16 cellular contexts compared by ENCODE assay signal in genomic region chr4:176380352-176381157, GRCh38.
A peak's percentile ranks its signal among the peaks of the same experiment; 100 is the strongest.
DNase-seq lines count a peak whose midpoint lies in the region; ATAC-seq, FAIRE-seq and TF ChIP-seq lines count a peak whose summit lies in the region.
"Had no signal": no experiment of that assay in that cellular context is flagged by ENCODE, and none has a peak within 500 bp of the region (broad histone marks: within the 10 kb centered on the region; RNA-seq: fewer than 3 reads in every experiment).

No MANE protein-coding gene starts in this region.

- no peak overlapping the region for H3K14ac ChIP-seq in neuronal stem cell (ENCODE audit: low read length)

- H3K4me1 ChIP-seq in astrocyte (ENCODE audit: insufficient read depth, low read length) = peaks cover 9% of the 10 kb centered on the region
- H3K4me1 ChIP-seq in neuronal stem cell (ENCODE audit: control insufficient read depth in 2 of 2, insufficient read depth in 1 of 2, low read depth in 1 of 2, low read length in 2 of 2) = no peaks in the 10 kb centered on the region
- no peaks in the 10 kb centered on the region for H3K4me1 ChIP-seq in SJCRH30
- H3K4me1 ChIP-seq: Peyer's patch had no signal

- H3K27me3 ChIP-seq in astrocyte (ENCODE audit: insufficient read depth, low read length) (no peaks in the 10 kb centered on the region), neuronal stem cell (ENCODE audit: control insufficient read depth in 3 of 3, insufficient read depth in 3 of 3, low read depth in 1 of 3, low read length in 3 of 3) (no peaks in the 10 kb centered on the region), SJCRH30 (no peaks in the 10 kb centered on the region)
- H3K27me3 ChIP-seq: Peyer's patch had no signal

- H3K4me3 Mint-ChIP-seq in astrocyte (ENCODE audit: unreplicated experiment) = no peak overlapping the region
- H3K4me3 Mint-ChIP-seq: CD4-positive, alpha-beta T cell; memory B cell had no signal

- no peak overlapping the region for H2BK15ac ChIP-seq in neuronal stem cell (ENCODE audit: low read length)

- no peak for TF ChIP-seq CTCF in astrocyte (IDR thresholded peaks at IDR 0.05; ENCODE audit: insufficient read depth, low read depth, low read length)

- FAIRE-seq in astrocyte (lab: Jason Lieb, UNC) = no peak

- no peaks in the 10 kb centered on the region for H3K36me3 ChIP-seq in astrocyte (ENCODE audit: insufficient read depth, low read length)
- no peaks in the 10 kb centered on the region for H3K36me3 ChIP-seq in neuronal stem cell (replicated peaks in 1 of 2; ENCODE audit: control insufficient read depth in 2 of 2, insufficient read depth in 2 of 2, low read length in 2 of 2)
- H3K36me3 ChIP-seq in SJCRH30 = no peaks in the 10 kb centered on the region
- H3K36me3 ChIP-seq: Peyer's patch had no signal

- peak overlapping the region; percentile 6 for H2AK5ac ChIP-seq in neuronal stem cell (ENCODE audit: low read depth, low read length)

- no peak overlapping the region for H3K18ac ChIP-seq in neuronal stem cell (ENCODE audit: low read length)

- H2BK120ac ChIP-seq in neuronal stem cell (ENCODE audit: low read depth, low read length) = no peak overlapping the region

- intact Hi-C loops in head of caudate nucleus (cut with DNase I) = no loop called here

- H3K9ac ChIP-seq in astrocyte (ENCODE audit: low read length) = no peak overlapping the region
- no peak overlapping the region for H3K9ac ChIP-seq in neuronal stem cell (ENCODE audit: low read depth, low read length, poor library complexity)

- no peak overlapping the region for H4K91ac ChIP-seq in neuronal stem cell (ENCODE audit: low read depth, low read length, poor library complexity)

- H3K27ac Mint-ChIP-seq in astrocyte (ENCODE audit: unreplicated experiment) = no peak overlapping the region
- H3K27ac Mint-ChIP-seq: CD4-positive, alpha-beta T cell; memory B cell had no signal

- H3K4me3 ChIP-seq in astrocyte (ENCODE audit: insufficient read depth, low read depth, low read length) (no peak overlapping the region), neuronal stem cell (ENCODE audit: low read length in 2 of 2) (no peak overlapping the region), SJCRH30 (no peak overlapping the region)
- H3K4me3 ChIP-seq: Peyer's patch, skin epidermis had no signal

- DNase-seq in HuH-7 (ENCODE audit: low spot score) (peak; percentile 2), astrocyte (ENCODE audit: low read depth) (no peak), neuronal stem cell (ENCODE audit: low spot score) (no peak), head of caudate nucleus (no peak), superior temporal gyrus (ENCODE audit: extremely low spot score) (no peak), SJCRH30 (no peak)
- no peak for DNase-seq in activated naive CD4-positive, alpha-beta T cell treated with Interleukin-2 at 50 U/mL for 16 hours
- DNase-seq: activated CD4-positive, alpha-beta T cell treated with anti-CD3 and anti-CD28 coated beads for 1 hour; activated T-cell treated with anti-CD3 and anti-CD28 coated beads, Interleukin-2, amount 50 U/mL, for 1 hour; CD4-positive, alpha-beta T cell; NCI-H345; Peyer's patch had no signal

- no peak overlapping the region for H3K27ac ChIP-seq in astrocyte (ENCODE audit: low read depth, low read length)
- no peak overlapping the region for H3K27ac ChIP-seq in neuronal stem cell (replicated peaks; ENCODE audit: low read length)
- H3K27ac ChIP-seq in SJCRH30 = no peak overlapping the region
- H3K27ac ChIP-seq: epithelial cell of prostate, Peyer's patch, skin epidermis had no signal

- H3K23ac ChIP-seq in neuronal stem cell (ENCODE audit: low read depth, low read length, poor library complexity) = no peak overlapping the region

- no peaks in the 10 kb centered on the region for H3K27me3 Mint-ChIP-seq in astrocyte (ENCODE audit: low read depth, unreplicated experiment)

- no peaks in the 10 kb centered on the region for H3K79me1 ChIP-seq in neuronal stem cell (ENCODE audit: low read depth, low read length)

- H2BK12ac ChIP-seq in neuronal stem cell (ENCODE audit: low read length) = no peak overlapping the region

- H3K4ac ChIP-seq in neuronal stem cell (ENCODE audit: low read length) = no peak overlapping the region

- H2AFZ ChIP-seq in astrocyte (ENCODE audit: low read depth, low read length) (no peak overlapping the region), neuronal stem cell (ENCODE audit: low read length) (no peak overlapping the region)

- peaks cover 8% of the 10 kb centered on the region for H3K4me1 Mint-ChIP-seq in astrocyte (ENCODE audit: low read depth, unreplicated experiment)
- H3K4me1 Mint-ChIP-seq: memory B cell had no signal

- H3K79me2 ChIP-seq in astrocyte (ENCODE audit: insufficient read depth, low read length) = no peaks in the 10 kb centered on the region

- H3K4me2 ChIP-seq in astrocyte (ENCODE audit: low read length) (peak overlapping the region; percentile 39), neuronal stem cell (ENCODE audit: insufficient read depth, low read length, poor library complexity, severe bottlenecking) (no peak overlapping the region)

- WGBS in neuronal stem cell (ENCODE audit: extremely low coverage in 2 of 2, insufficient read length in 2 of 2, insufficient replicate concordance in 1 of 2), 2 donors = no CpG with 5 or more reads among the region's 11 CpGs

- no peak overlapping the region for H2BK5ac ChIP-seq in neuronal stem cell (ENCODE audit: low read length)

- no peaks in the 10 kb centered on the region for H3K36me3 Mint-ChIP-seq in astrocyte (ENCODE audit: low read depth, unreplicated experiment)
- H3K36me3 Mint-ChIP-seq: memory B cell had no signal

- no peaks in the 10 kb centered on the region for H4K20me1 ChIP-seq in astrocyte (ENCODE audit: insufficient read depth, low read length)

- H3K9me3 ChIP-seq in astrocyte (ENCODE audit: insufficient read depth, low read depth, low read length) (no peaks in the 10 kb centered on the region), neuronal stem cell (replicated peaks in 1 of 2; ENCODE audit: control insufficient read depth in 2 of 2, insufficient read depth in 1 of 2, low read depth in 1 of 2, low read length in 2 of 2) (no peaks in the 10 kb centered on the region), SJCRH30 (replicated peaks) (no peaks in the 10 kb centered on the region)
- H3K9me3 ChIP-seq: Peyer's patch had no signal

- no peak overlapping the region for H4K8ac ChIP-seq in neuronal stem cell (ENCODE audit: low read depth, low read length)

- ATAC-seq in GM18867 (IDR thresholded peaks at IDR 0.05; ENCODE audit: unreplicated experiment) = peak; percentile 63

- H3K9me3 Mint-ChIP-seq in astrocyte (ENCODE audit: unreplicated experiment) = no peaks in the 10 kb centered on the region
- H3K9me3 Mint-ChIP-seq: CD4-positive, alpha-beta T cell; memory B cell had no signal
